13 cellular contexts compared by ENCODE assay signal in the genomic region with DNA sequence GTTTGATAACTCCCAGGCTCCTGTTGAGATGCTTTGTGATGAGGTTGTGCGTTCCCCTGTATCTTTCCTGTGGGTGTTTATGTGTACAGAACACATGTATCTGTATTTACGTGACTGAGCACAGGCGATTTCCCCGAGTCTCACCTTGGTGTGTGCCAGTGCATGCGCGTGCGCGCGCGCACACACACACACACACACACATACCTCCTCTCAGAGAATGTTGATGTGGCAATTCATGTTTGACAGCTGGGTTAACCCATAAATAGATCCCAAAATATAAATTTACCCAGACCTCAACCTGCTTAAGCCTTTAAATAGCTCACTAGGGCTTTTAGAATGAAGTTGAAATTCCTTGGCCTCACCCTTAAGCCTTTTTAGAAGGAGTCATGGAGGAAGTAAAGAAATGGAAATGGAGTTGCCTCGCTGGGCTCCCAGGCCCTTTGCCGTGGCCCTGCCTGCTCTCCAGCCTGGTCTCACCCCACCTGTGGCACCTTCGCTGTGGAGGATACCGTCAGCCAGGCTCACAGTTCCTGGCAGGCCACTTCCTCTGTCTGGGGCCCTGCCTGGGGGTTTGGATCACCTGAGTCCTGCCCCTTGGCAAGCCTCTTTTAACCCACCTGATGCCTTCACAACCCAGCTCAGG. TPM values are rescaled to one million over a fixed set of nuclear protein-coding genes. Genes with fewer than 3 reads are reported as not detected.
DNase-seq lines count a peak whose midpoint lies in the region; ATAC-seq, FAIRE-seq and TF ChIP-seq lines count a peak whose summit lies in the region.
"Had no signal": no experiment of that assay in that cellular context is flagged by ENCODE, and none has a peak within 500 bp of the region (broad histone marks: within the 10 kb centered on the region; RNA-seq: fewer than 3 reads in every experiment).

No MANE protein-coding gene starts in this region.

- H3K4me1 ChIP-seq in HepG2 (ENCODE audit: insufficient read depth, low read length) = peaks cover 67% of the 10 kb centered on the region
- peaks cover 16% of the 10 kb centered on the region for H3K4me1 ChIP-seq in osteoblast (ENCODE audit: insufficient read depth, low read length)
- peaks cover 13 to 42% (median 24%) of the 10 kb centered on the region in 4 donors for H3K4me1 ChIP-seq in upper lobe of left lung

- 96% methylated on average over 14 of the region's 14 CpGs for WGBS in HepG2 (ENCODE audit: low lambda C conversion rate)
- WGBS in upper lobe of left lung, 2 donors = 77 to 87% methylated on average over 13 to 14 of the region's 14 CpGs

- intact Hi-C loops in HepG2 (cut with micrococcal nuclease; ENCODE audit: unreplicated experiment) = loop anchor here (2.0 kb wide), 1 partner anchor 29 kb away; no protein-coding TSS in a partner anchor

- H3K79me2 ChIP-seq in HepG2 (ENCODE audit: insufficient read depth, low read length) (peaks cover 94% of the 10 kb centered on the region), osteoblast (ENCODE audit: insufficient read depth, low read length) (peaks cover 94% of the 10 kb centered on the region)

- TF ChIP-seq CTCF in HepG2 (CRISPR knock-in tag; IDR thresholded peaks at IDR 0.05) (no peak), osteoblast (IDR thresholded peaks at IDR 0.05; ENCODE audit: extremely low read depth, low read depth, low read length) (no peak), upper lobe of left lung (IDR thresholded peaks at IDR 0.05) (no peak)

- H3K36me3 ChIP-seq in HepG2 (replicated peaks in 1 of 2; ENCODE audit: control insufficient read depth in 1 of 2, insufficient read depth in 2 of 2, low read length in 2 of 2) (no peaks in the 10 kb centered on the region; a peak in 1 of 5 replicates), osteoblast (ENCODE audit: insufficient read depth, low read length) (no peaks in the 10 kb centered on the region), upper lobe of left lung (no peaks in the 10 kb centered on the region)

- no peaks in the 10 kb centered on the region for H3K9me3 ChIP-seq in HepG2 (ENCODE audit: low read length)
- no peaks in the 10 kb centered on the region for H3K9me3 ChIP-seq in osteoblast (ENCODE audit: low read depth, low read length)
- no peaks in the 10 kb centered on the region for H3K9me3 ChIP-seq in upper lobe of left lung
- H3K9me3 ChIP-seq in T-helper 17 cell (ENCODE audit: control insufficient read depth, low read length, poor library complexity, severe bottlenecking) = no peaks in the 10 kb centered on the region

- TF ChIP-seq RAD21 in HepG2 (CRISPR knock-in tag; IDR thresholded peaks at IDR 0.05) = no peak

- POLR2A ChIA-PET in HepG2 (lab: Yijun Ruan, JAX) = interaction anchor here (0.9 to 1.9 kb wide), 8 partner anchors 9 to 70 kb away, joined by 3 to 9 read pairs (median 6); no protein-coding TSS in a partner anchor

- TF ChIP-seq EP300 in HepG2 (IDR thresholded peaks at IDR 0.05; ENCODE audit: low read depth in 2 of 2, low read length in 2 of 2) (no peak), HepG2 (CRISPR knock-in tag; IDR thresholded peaks at IDR 0.05; ENCODE audit: borderline replicate concordance) (no peak), upper lobe of left lung (IDR thresholded peaks at IDR 0.05) (no peak)

- H3K27me3 ChIP-seq in HepG2 (ENCODE audit: control insufficient read depth in 1 of 2, insufficient read depth in 2 of 2, low read length in 2 of 2) (no peaks in the 10 kb centered on the region), osteoblast (ENCODE audit: insufficient read depth, low read length) (no peaks in the 10 kb centered on the region), upper lobe of left lung (no peaks in the 10 kb centered on the region)

- H3K9ac ChIP-seq in HepG2 (ENCODE audit: insufficient read depth, low read depth, low read length) = peak overlapping the region; percentile 38

- no peak overlapping the region; a peak in 1 of 6 replicates for H3K4me3 ChIP-seq in HepG2 (replicated peaks in 1 of 3; ENCODE audit: insufficient read depth in 1 of 3, low read depth in 2 of 3, low read length in 3 of 3)
- H3K4me3 ChIP-seq in osteoblast (ENCODE audit: insufficient read depth, low read length) = no peak overlapping the region
- no peak overlapping the region for H3K4me3 ChIP-seq in upper lobe of left lung

- CTCF ChIA-PET in HepG2 (lab: Yijun Ruan, JAX; ENCODE audit: low intra/inter-chr PET ratio, low total read pairs) = interaction anchor here (1.4 kb wide), 2 partner anchors 38 to 80 kb away, joined by 8 to 13 read pairs; no protein-coding TSS in a partner anchor

- peaks cover 8% of the 10 kb centered on the region; the same call in 1 of the 2 replicates for H4K20me1 ChIP-seq in HepG2 (ENCODE audit: insufficient read depth, low read length)
- peaks cover 49% of the 10 kb centered on the region for H4K20me1 ChIP-seq in osteoblast (ENCODE audit: insufficient read depth, low read length)

- ATAC-seq in HepG2 (no peak), upper lobe of left lung (ENCODE audit: low FRiP score in 2 of 2) (peak; percentile 3 to 5), T-helper 17 cell (no peak)
- ATAC-seq: CD8-positive, alpha-beta T cell had no signal

- H2AFZ ChIP-seq in HepG2 (ENCODE audit: low read length) (no peak overlapping the region), osteoblast (ENCODE audit: low read length) (no peak overlapping the region)

- H3K4me3 Mint-ChIP-seq in T-helper 17 cell = no peak overlapping the region
- H3K4me3 Mint-ChIP-seq: CD8-positive, alpha-beta T cell; IgD-negative memory B cell had no signal

- H3K27me3 Mint-ChIP-seq in T-helper 17 cell = peaks cover 11% of the 10 kb centered on the region
- H3K27me3 Mint-ChIP-seq: IgD-negative memory B cell had no signal

- no peak overlapping the region for H3K27ac Mint-ChIP-seq in T-helper 17 cell
- H3K27ac Mint-ChIP-seq: CD8-positive, alpha-beta T cell had no signal

- H3K4me2 ChIP-seq in HepG2 (ENCODE audit: low read depth, low read length) = peak overlapping the region; percentile 23
- H3K4me2 ChIP-seq in osteoblast (ENCODE audit: insufficient read depth, low read length) = no peak overlapping the region

- peak; percentile 46 for DNase-seq in activated effector memory CD4-positive, alpha-beta T cell treated with anti-CD3 and anti-CD28 coated beads, Interleukin-2, amount 50 U/mL, for 16 hours
- no peak for DNase-seq in activated effector memory CD4-positive, alpha-beta T cell treated with Interleukin-2 at 50 U/mL for 16 hours
- DNase-seq in HepG2 (ENCODE audit: low spot score) = no peak
- DNase-seq in osteoblast (ENCODE audit: insufficient read length, low spot score, missing footprints) = peak; percentile 18
- DNase-seq in upper lobe of left lung = peak; percentile 40 to 44
- DNase-seq in T-helper 17 cell = no peak
- DNase-seq in mucosa of gallbladder (ENCODE audit: low spot score) = no peak
- no peak for DNase-seq in DMS79 (lab: John Stamatoyannopoulos, UW)
- DNase-seq: CD8-positive, alpha-beta T cell; NCI-H187 treated with DMSO at 0.1 percent for 48 hours had no signal

- no peak for FAIRE-seq in HepG2 (lab: Jason Lieb, UNC)
- FAIRE-seq: RCC 7860 had no signal

- in situ Hi-C loops in HepG2 (cut with HindIII; ENCODE audit: extremely low pct_ligation_motif_present, low pct_unique_long_range_greater_than_20kb) = no loop called here

- TF ChIP-seq POLR2A in HepG2 (IDR thresholded peaks at IDR 0.05; ENCODE audit: insufficient read depth in 1 of 2, low read depth in 2 of 2, low read length in 2 of 2) (no peak), upper lobe of left lung (IDR thresholded peaks at IDR 0.05) (no peak)

- H3K4me1 Mint-ChIP-seq in T-helper 17 cell = no peaks in the 10 kb centered on the region
- H3K4me1 Mint-ChIP-seq: IgD-negative memory B cell had no signal

- peak overlapping the region; percentile 82 for H3K27ac ChIP-seq in HepG2 (ENCODE audit: extremely low read length, insufficient read depth, low read length)
- no peak overlapping the region for H3K27ac ChIP-seq in osteoblast (ENCODE audit: low read depth, low read length)
- H3K27ac ChIP-seq in upper lobe of left lung = peak overlapping the region in 2 of 4 donors; percentile 23 to 56
- H3K27ac ChIP-seq: 22Rv1 had no signal

- H3K36me3 Mint-ChIP-seq in T-helper 17 cell (ENCODE audit: low read depth) = no peaks in the 10 kb centered on the region
- H3K36me3 Mint-ChIP-seq: CD8-positive, alpha-beta T cell; IgD-negative memory B cell had no signal

- no TSS peak for BruUV-seq in HepG2 (replicated peaks; lab: Mats Ljungman, UMichigan)

TF ChIP-seq in HepG2, 621 proteins besides CTCF, POLR2A, EP300 and RAD21 (continues in another document):
- TF ChIP-seq, protein P1, sequence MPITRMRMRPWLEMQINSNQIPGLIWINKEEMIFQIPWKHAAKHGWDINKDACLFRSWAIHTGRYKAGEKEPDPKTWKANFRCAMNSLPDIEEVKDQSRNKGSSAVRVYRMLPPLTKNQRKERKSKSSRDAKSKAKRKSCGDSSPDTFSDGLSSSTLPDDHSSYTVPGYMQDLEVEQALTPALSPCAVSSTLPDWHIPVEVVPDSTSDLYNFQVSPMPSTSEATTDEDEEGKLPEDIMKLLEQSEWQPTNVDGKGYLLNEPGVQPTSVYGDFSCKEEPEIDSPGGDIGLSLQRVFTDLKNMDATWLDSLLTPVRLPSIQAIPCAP (CRISPR knock-in tag; IDR thresholded peaks at IDR 0.05; ENCODE audit: low read depth) = no peak

RNA-seq across cellular contexts. Expression of gene AGAP1, which starts 20.3 kb away (rescaled TPM):
- total RNA-seq in HepG2 (2016; rRNA removed; fragmentation: Illumina TruSeq; extraction: Trizol) = 21.2 and 21.3 TPM in 2 replicates
- total RNA-seq in HepG2 (2016; cell fraction: cytosol; rRNA removed; fragmentation: Illumina TruSeq; extraction: Trizol; ENCODE audit: low read depth) = 15.6 and 16.1 TPM in 2 replicates
- 20.4 and 23.5 TPM in 2 replicates for total RNA-seq in HepG2 (2016; cell fraction: insoluble cytoplasmic fraction; rRNA removed; fragmentation: Illumina TruSeq; extraction: Trizol)
- 27.1 and 28.5 TPM in 2 replicates for total RNA-seq in HepG2 (2016; cell fraction: membrane; rRNA removed; fragmentation: Illumina TruSeq; extraction: Trizol)
- total RNA-seq in HepG2 (2016; cell fraction: nucleus; rRNA removed; fragmentation: Illumina TruSeq; extraction: Trizol) = 28.8 and 34.0 TPM in 2 replicates
- polyA plus RNA-seq in HepG2 (2011; rRNA removed) = 27.5 and 32.7 TPM in 2 replicates
- polyA plus RNA-seq in HepG2 (2011; cell fraction: cytosol; rRNA removed) = 19.3 and 22.2 TPM in 2 replicates
- 33.7 and 43.0 TPM in 2 replicates for polyA plus RNA-seq in HepG2 (2011; cell fraction: nucleus; rRNA removed)
- 20.5 and 29.8 TPM in 2 replicates for polyA plus RNA-seq in HepG2 (2012)
- polyA plus RNA-seq in HepG2 (2016; cell fraction: cytosol; fragmentation: Illumina TruSeq; extraction: Trizol; ENCODE audit: low read depth) = 8.6 and 8.8 TPM in 2 replicates
- 21.8 and 25.4 TPM in 2 replicates for polyA plus RNA-seq in HepG2 (2016; cell fraction: insoluble cytoplasmic fraction; fragmentation: Illumina TruSeq; extraction: Trizol; ENCODE audit: low read depth)
- 26.9 and 28.8 TPM in 2 replicates for polyA plus RNA-seq in HepG2 (2016; cell fraction: membrane; fragmentation: Illumina TruSeq; extraction: Trizol; ENCODE audit: low read depth)
- polyA plus RNA-seq in HepG2 (2016; cell fraction: nucleus; fragmentation: Illumina TruSeq; extraction: Trizol; ENCODE audit: insufficient read depth, low read depth) = 22.6 and 25.2 TPM in 2 replicates
- 83.1 and 137 TPM in 2 replicates for polyA minus RNA-seq in HepG2 (2011; rRNA and poly(A)+ RNA removed; ENCODE audit: low replicate concordance)
- 22.7 and 29.5 TPM in 2 replicates for polyA minus RNA-seq in HepG2 (2011; cell fraction: cytosol; rRNA and poly(A)+ RNA removed)
- 111 and 113 TPM in 2 replicates for polyA minus RNA-seq in HepG2 (2011; cell fraction: nucleus; rRNA and poly(A)+ RNA removed)
- 18.5 and 19.7 TPM in 2 replicates for total RNA-seq in osteoblast
- 10 to 100 TPM; 25.5 to 45.1 (median 30.7) TPM for total RNA-seq in upper lobe of left lung
- 10 to 100 TPM in 1 of 2 donors, 1 to 10 TPM in 1; 7.6 to 16.8 TPM for total RNA-seq in T-helper 17 cell
- total RNA-seq in mucosa of gallbladder = 44.7 TPM
- polyA plus RNA-seq: IgD-negative memory B cell had no signal

Comparison
In these comparisons a context has a peak if more than half of its experiments do, and no peak if none do; other contexts are left out.
1. DNase-seq: peak in activated effector memory CD4-positive, alpha-beta T cell treated with anti-CD3 and anti-CD28 coated beads, Interleukin-2, amount 50 U/mL, for 16 hours (single experiment), osteoblast (single experiment) and upper lobe of left lung (2 of 2); none in activated effector memory CD4-positive, alpha-beta T cell treated with Interleukin-2 at 50 U/mL for 16 hours (single experiment), HepG2 (single experiment), T-helper 17 cell (0 of 3), mucosa of gallbladder (single experiment) and DMS79 (single experiment).
2. ATAC-seq: peak in upper lobe of left lung (2 of 2); none in HepG2 (single experiment) and T-helper 17 cell (single experiment).